Comparison of ENCODE assay signal across 8 cellular contexts in the genomic region with DNA sequence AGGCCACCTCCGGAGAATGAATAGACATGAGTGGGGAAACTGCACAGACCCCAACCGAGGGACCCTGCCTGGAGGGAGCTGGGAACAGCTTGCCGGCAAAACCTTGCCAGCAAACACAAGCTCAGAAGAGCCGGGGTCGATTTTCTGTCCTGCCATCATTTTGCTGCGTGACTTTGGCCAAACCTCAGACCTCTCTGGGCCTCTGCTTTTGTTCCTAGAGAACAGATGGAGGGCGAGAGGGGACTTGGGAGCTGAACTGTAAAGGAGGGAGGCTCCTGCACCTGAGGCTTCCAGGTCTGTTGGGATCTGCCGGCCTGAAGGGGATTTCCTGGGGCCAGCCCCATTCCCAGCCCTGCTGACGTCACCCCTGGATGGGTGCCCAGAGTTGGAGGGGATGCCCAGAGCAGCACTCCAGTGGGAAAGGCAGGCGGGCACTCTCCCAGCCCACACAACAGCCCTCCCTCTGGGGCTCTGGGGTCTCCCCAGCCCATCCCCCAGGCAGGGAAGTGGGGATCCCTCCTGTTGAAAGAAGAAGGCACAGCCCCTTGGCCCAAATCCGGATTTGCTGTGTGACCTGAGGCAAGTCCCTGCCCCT. TPM values are rescaled to one million over a fixed set of nuclear protein-coding genes. Genes with fewer than 3 reads are reported as not detected.
DNase-seq lines count a peak whose midpoint lies in the region; ATAC-seq and TF ChIP-seq lines count a peak whose summit lies in the region.

No MANE protein-coding gene starts in this region.

- DNase-seq in Calu3 (peak; percentile 98), NCI-H2196 treated with DMSO at 0.1 percent for 48 hours (lab: John Stamatoyannopoulos, UW; ENCODE audit: unreplicated experiment) (peak; percentile 24), osteoblast (ENCODE audit: insufficient read length, low spot score, missing footprints) (peak; percentile 96), activated gamma-delta T cell treated with Interleukin-2 at 50 U/mL for 16 hours (no peak), superior temporal gyrus (ENCODE audit: extremely low spot score) (no peak)
- no peak for DNase-seq in activated CD8-positive, alpha-beta T cell treated with anti-CD3 and anti-CD28 coated beads for 36 hours

- H3K9me3 Mint-ChIP-seq in Calu3 (ENCODE audit: low read depth, unreplicated experiment) = no peaks in the 10 kb centered on the region
- no peaks in the 10 kb centered on the region for H3K9me3 Mint-ChIP-seq in activated CD8-positive, alpha-beta T cell treated with anti-CD3 and anti-CD28 coated beads for 36 hours

- H3K4me1 Mint-ChIP-seq in Calu3 (ENCODE audit: low read depth, unreplicated experiment) = peaks cover 11% of the 10 kb centered on the region
- H3K4me1 Mint-ChIP-seq in activated CD8-positive, alpha-beta T cell treated with anti-CD3 and anti-CD28 coated beads for 36 hours (ENCODE audit: low read depth) = no peaks in the 10 kb centered on the region

- CTCF ChIA-PET in Calu3 (lab: Charles Lee) = no interaction called here
- CTCF ChIA-PET in activated CD8-positive, alpha-beta T cell treated with anti-CD3 and anti-CD28 coated beads for 36 hours (lab: Charles Lee) = no interaction called here

- H3K36me3 ChIP-seq in esophagus (ENCODE audit: control insufficient read depth in 2 of 2, insufficient read depth in 2 of 2, low read length in 1 of 2) = no peaks in the 10 kb centered on the region
- no peaks in the 10 kb centered on the region for H3K36me3 ChIP-seq in osteoblast (ENCODE audit: insufficient read depth, low read length)

- TF ChIP-seq CTCF in Calu3 (IDR thresholded peaks at IDR 0.05; ENCODE audit: unreplicated experiment) (no peak), osteoblast (IDR thresholded peaks at IDR 0.05; ENCODE audit: extremely low read depth, low read depth, low read length) (no peak)
- TF ChIP-seq CTCF in activated CD8-positive, alpha-beta T cell treated with anti-CD3 and anti-CD28 coated beads for 36 hours (IDR thresholded peaks at IDR 0.05) = no peak

- intact Hi-C loops in Calu3 (cut with micrococcal nuclease; ENCODE audit: unreplicated experiment) = no loop called here
- intact Hi-C loops in activated CD8-positive, alpha-beta T cell treated with anti-CD3 and anti-CD28 coated beads for 36 hours (cut with micrococcal nuclease) = no loop called here

- H2AFZ ChIP-seq in osteoblast (ENCODE audit: low read length) = no peak overlapping the region

- peaks cover 9% of the 10 kb centered on the region for H3K36me3 Mint-ChIP-seq in Calu3 (ENCODE audit: insufficient read depth, unreplicated experiment)
- no peaks in the 10 kb centered on the region for H3K36me3 Mint-ChIP-seq in activated CD8-positive, alpha-beta T cell treated with anti-CD3 and anti-CD28 coated beads for 36 hours (ENCODE audit: low read depth)

- H3K27ac Mint-ChIP-seq in Calu3 (ENCODE audit: unreplicated experiment) = peak overlapping the region; percentile 71
- no peak overlapping the region for H3K27ac Mint-ChIP-seq in activated CD8-positive, alpha-beta T cell treated with anti-CD3 and anti-CD28 coated beads for 36 hours

- H3K27me3 ChIP-seq in esophagus (ENCODE audit: control insufficient read depth in 1 of 2, insufficient read depth in 2 of 2, low read length in 2 of 2) (no peaks in the 10 kb centered on the region), osteoblast (ENCODE audit: insufficient read depth, low read length) (no peaks in the 10 kb centered on the region)

- no peak overlapping the region for H3K4me3 Mint-ChIP-seq in Calu3 (ENCODE audit: low read depth, unreplicated experiment)
- no peak overlapping the region for H3K4me3 Mint-ChIP-seq in activated CD8-positive, alpha-beta T cell treated with anti-CD3 and anti-CD28 coated beads for 36 hours

- no peaks in the 10 kb centered on the region for H3K9me3 ChIP-seq in esophagus (ENCODE audit: control insufficient read depth in 2 of 2, insufficient read depth in 1 of 2, low read depth in 1 of 2, low read length in 1 of 2)
- H3K9me3 ChIP-seq in osteoblast (ENCODE audit: low read depth, low read length) = no peaks in the 10 kb centered on the region

- no TSS peak for BruUV-seq in Calu3 (replicated peaks; lab: Mats Ljungman, UMichigan)

- 30 to 33% methylated on average over 11 of the region's 11 CpGs for WGBS in esophagus, 2 donors

- POLR2A ChIA-PET in activated CD8-positive, alpha-beta T cell treated with anti-CD3 and anti-CD28 coated beads for 36 hours (lab: Charles Lee) = no interaction called here

- no peaks in the 10 kb centered on the region for H3K79me2 ChIP-seq in osteoblast (ENCODE audit: insufficient read depth, low read length)

- H3K4me3 ChIP-seq in esophagus (ENCODE audit: low read depth in 1 of 2, low read length in 2 of 2) (no peak overlapping the region), osteoblast (ENCODE audit: insufficient read depth, low read length) (no peak overlapping the region)

- H3K27me3 Mint-ChIP-seq in Calu3 (ENCODE audit: unreplicated experiment) = peaks cover 3% of the 10 kb centered on the region
- no peaks in the 10 kb centered on the region for H3K27me3 Mint-ChIP-seq in activated CD8-positive, alpha-beta T cell treated with anti-CD3 and anti-CD28 coated beads for 36 hours

- peak overlapping the region; percentile 28 to 35 for H3K27ac ChIP-seq in esophagus (ENCODE audit: low read depth in 2 of 2, low read length in 1 of 2)
- H3K27ac ChIP-seq in osteoblast (ENCODE audit: low read depth, low read length) = no peak overlapping the region

- H3K4me1 ChIP-seq in esophagus (ENCODE audit: control insufficient read depth in 2 of 2, insufficient read depth in 2 of 2, low read length in 1 of 2) (peaks cover 14 to 18% of the 10 kb centered on the region in 2 donors), osteoblast (ENCODE audit: insufficient read depth, low read length) (peaks cover 3% of the 10 kb centered on the region)

- ATAC-seq in HG02938 (IDR thresholded peaks at IDR 0.05; ENCODE audit: unreplicated experiment) = no peak
- ATAC-seq in activated CD8-positive, alpha-beta T cell treated with anti-CD3 and anti-CD28 coated beads for 36 hours = no peak

- no peaks in the 10 kb centered on the region for H4K20me1 ChIP-seq in osteoblast (ENCODE audit: insufficient read depth, low read length)

- no peak overlapping the region for H3K4me2 ChIP-seq in osteoblast (ENCODE audit: insufficient read depth, low read length)

RNA-seq across cellular contexts. Expression of a gene that starts 40.4 kb away (rescaled TPM):
- total RNA-seq in Calu3 (2022) (0.92 and 2.5 TPM in 2 replicates), osteoblast (2.7 and 4.0 TPM in 2 replicates)
- 1 to 10 TPM; 4.3 to 5.0 TPM for polyA plus RNA-seq in esophagus
- under 1 TPM; 0.18 to 0.22 TPM for total RNA-seq in activated CD8-positive, alpha-beta T cell treated with anti-CD3 and anti-CD28 coated beads for 36 hours

Comparison
In these comparisons a context has a peak if more than half of its experiments do, and no peak if none do; other contexts are left out.
1. DNase-seq: peak in Calu3 (single experiment), NCI-H2196 treated with DMSO at 0.1 percent for 48 hours (single experiment) and osteoblast (single experiment); none in activated CD8-positive, alpha-beta T cell treated with anti-CD3 and anti-CD28 coated beads for 36 hours (single experiment), activated gamma-delta T cell treated with Interleukin-2 at 50 U/mL for 16 hours (single experiment) and superior temporal gyrus (single experiment).